1 cellular context compared by ENCODE assay signal in the genomic region with DNA sequence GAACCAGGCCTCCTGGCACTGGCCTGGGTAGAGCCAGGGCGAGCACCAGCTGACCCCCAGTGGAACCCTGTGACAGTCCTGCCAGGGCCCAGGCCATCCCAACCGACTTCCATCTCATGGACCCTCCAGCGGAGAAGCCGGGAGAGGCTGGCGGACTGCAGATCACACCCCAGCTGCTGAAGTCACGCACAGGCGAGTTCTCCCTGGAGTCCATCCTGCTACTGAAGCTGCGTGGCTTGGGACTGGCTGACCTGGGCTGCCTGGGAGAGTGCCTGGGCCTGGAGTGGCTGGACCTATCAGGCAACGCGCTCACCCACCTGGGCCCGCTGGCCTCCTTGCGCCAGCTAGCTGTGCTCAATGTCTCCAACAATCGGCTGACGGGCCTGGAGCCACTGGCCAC.
TF ChIP-seq lines count a peak whose summit lies in the region.

No MANE protein-coding gene starts in this region.

TF ChIP-seq in IMR-90, 13 proteins besides CTCF, POLR2A, EP300 and RAD21:
- TF ChIP-seq CHD1 (IDR thresholded peaks at IDR 0.05; ENCODE audit: low read depth, low read length) (no peak), RCOR1 (IDR thresholded peaks at IDR 0.05; ENCODE audit: insufficient replicate concordance, low read length) (no peak), RFX5 (IDR thresholded peaks at IDR 0.05; ENCODE audit: low read depth, low read length) (no peak), NFE2L2 (IDR thresholded peaks at IDR 0.05; ENCODE audit: low read depth, low read length) (no peak), MXI1 (IDR thresholded peaks at IDR 0.05; ENCODE audit: borderline replicate concordance, low read depth, low read length) (no peak)
- TF ChIP-seq, protein P1, sequence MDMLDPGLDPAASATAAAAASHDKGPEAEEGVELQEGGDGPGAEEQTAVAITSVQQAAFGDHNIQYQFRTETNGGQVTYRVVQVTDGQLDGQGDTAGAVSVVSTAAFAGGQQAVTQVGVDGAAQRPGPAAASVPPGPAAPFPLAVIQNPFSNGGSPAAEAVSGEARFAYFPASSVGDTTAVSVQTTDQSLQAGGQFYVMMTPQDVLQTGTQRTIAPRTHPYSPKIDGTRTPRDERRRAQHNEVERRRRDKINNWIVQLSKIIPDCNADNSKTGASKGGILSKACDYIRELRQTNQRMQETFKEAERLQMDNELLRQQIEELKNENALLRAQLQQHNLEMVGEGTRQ (IDR thresholded peaks at IDR 0.05; ENCODE audit: low read depth, low read length), result no peak
TF ChIP-seq in IMR-90: peak in this region for 0.
